ENCODE assay signal across 8 cellular contexts in the genomic region with DNA sequence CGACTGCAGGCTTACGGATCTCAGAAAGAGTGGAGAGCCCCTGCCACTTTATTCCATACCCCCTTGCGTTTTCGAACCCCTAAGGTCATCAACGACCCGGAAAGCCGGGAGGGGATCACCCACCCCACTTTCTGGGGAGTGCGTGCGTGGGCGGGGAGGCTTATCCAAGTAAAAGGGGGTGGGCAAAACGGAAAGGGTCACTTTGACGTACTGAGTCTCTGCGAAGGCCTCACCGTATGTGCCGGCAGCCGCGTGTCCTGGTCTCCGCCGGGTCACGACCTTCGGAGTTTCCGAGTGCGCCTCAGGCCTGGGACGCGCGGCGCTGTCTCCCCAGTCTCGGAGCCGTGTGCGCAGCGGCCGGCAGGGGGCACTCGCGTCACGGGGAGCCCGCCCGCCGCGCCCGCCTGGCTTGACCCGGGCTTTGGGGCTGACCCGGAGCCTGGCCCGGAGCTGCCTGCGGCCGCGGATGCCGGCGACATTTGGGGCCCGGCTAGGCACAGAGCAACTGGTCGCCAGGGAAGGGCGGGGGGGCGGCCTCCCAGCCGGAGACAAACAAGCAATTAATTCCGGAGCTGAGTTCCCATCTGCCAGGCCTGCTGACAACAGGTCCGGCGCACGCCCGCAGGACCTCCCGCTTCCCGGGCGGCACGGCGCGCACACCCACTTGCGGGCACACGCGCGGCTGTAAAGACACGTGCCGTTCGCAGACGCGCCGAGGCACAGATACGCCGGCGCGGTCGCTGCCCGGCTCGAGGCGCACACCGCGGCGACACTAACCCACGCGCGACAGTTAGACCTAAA. TPM values are rescaled to one million over a fixed set of nuclear protein-coding genes. Genes with fewer than 3 reads are reported as not detected.
A peak's percentile ranks its signal among the peaks of the same experiment; 100 is the strongest.
DNase-seq lines count a peak whose midpoint lies in the region; ATAC-seq and TF ChIP-seq lines count a peak whose summit lies in the region.

No MANE protein-coding gene starts in this region.

- 1 to 2% methylated on average over 45 to 46 of the region's 88 CpGs for WGBS in upper lobe of left lung, 2 donors

- TF ChIP-seq EP300 in upper lobe of left lung (IDR thresholded peaks at IDR 0.05), result no peak

- no peaks in the 10 kb centered on the region for H3K36me3 Mint-ChIP-seq in activated naive CD4-positive, alpha-beta T cell treated with anti-CD3 and anti-CD28 coated beads, Interleukin-2, amount 10 ng/mL, durations not matched to agents 7 days and 5 days
- H3K36me3 Mint-ChIP-seq in glutamatergic neuron (ENCODE audit: unreplicated experiment), result no peaks in the 10 kb centered on the region

- no peak for TF ChIP-seq POLR2A in upper lobe of left lung (IDR thresholded peaks at IDR 0.05)

- H3K9me3 ChIP-seq in upper lobe of left lung, result no peaks in the 10 kb centered on the region

- peaks cover 34 to 53% (median 44%) of the 10 kb centered on the region in 4 donors for H3K4me1 ChIP-seq in upper lobe of left lung

- peak overlapping the region; percentile 9; the same call in 1 of the 2 replicates for H3K27ac ChIP-seq in RWPE1
- H3K27ac ChIP-seq in upper lobe of left lung, result peak overlapping the region in 2 of 4 donors; percentile 61 to 64

- no peaks in the 10 kb centered on the region for H3K36me3 ChIP-seq in upper lobe of left lung

- H3K27ac Mint-ChIP-seq in activated naive CD4-positive, alpha-beta T cell treated with anti-CD3 and anti-CD28 coated beads, Interleukin-2, amount 10 ng/mL, durations not matched to agents 7 days and 5 days, result no peak overlapping the region
- H3K27ac Mint-ChIP-seq in glutamatergic neuron (ENCODE audit: unreplicated experiment), result no peak overlapping the region

- TF ChIP-seq CTCF in RWPE1 (conservative IDR thresholded peaks at IDR 0.05; ENCODE audit: low read depth) (peak; percentile 85), glutamatergic neuron (IDR thresholded peaks at IDR 0.05; ENCODE audit: partially characterized antibody, unreplicated experiment) (peak; percentile 99), upper lobe of left lung (IDR thresholded peaks at IDR 0.05) (peak; percentile 89 to 98 (median 95))

- ATAC-seq in upper lobe of left lung (ENCODE audit: low FRiP score in 2 of 2) (peak; percentile 69 to 85), GM21723 (IDR thresholded peaks at IDR 0.05; ENCODE audit: unreplicated experiment) (no peak)

- H3K27me3 ChIP-seq in upper lobe of left lung, result peaks cover 0 to 47% (median 23%) of the 10 kb centered on the region in 4 donors

- H3K27me3 Mint-ChIP-seq in activated naive CD4-positive, alpha-beta T cell treated with anti-CD3 and anti-CD28 coated beads, Interleukin-2, amount 10 ng/mL, durations not matched to agents 7 days and 5 days, result peaks cover 85% of the 10 kb centered on the region
- H3K27me3 Mint-ChIP-seq in glutamatergic neuron (ENCODE audit: unreplicated experiment), result peaks cover 4% of the 10 kb centered on the region

- CTCF ChIA-PET in RWPE1 (lab: Yijun Ruan, JAX), result interaction anchor here (0.6 to 1.4 kb wide), 12 partner anchors 43 to 437 kb away, joined by 3 to 29 read pairs (median 3); no protein-coding TSS in a partner anchor
- CTCF ChIA-PET in activated naive CD4-positive, alpha-beta T cell treated with anti-CD3 and anti-CD28 coated beads, Interleukin-2, amount 10 ng/mL, durations not matched to agents 7 days and 5 days (lab: Charles Lee), result interaction anchor here (0.7 to 1.3 kb wide), 3 partner anchors 14 to 427 kb away, joined by 3 to 9 read pairs (median 4); no protein-coding TSS in a partner anchor

- H3K4me3 ChIP-seq in upper lobe of left lung, result peak overlapping the region; percentile 19 to 71 (median 50)

- H3K4me3 Mint-ChIP-seq in activated naive CD4-positive, alpha-beta T cell treated with anti-CD3 and anti-CD28 coated beads, Interleukin-2, amount 10 ng/mL, durations not matched to agents 7 days and 5 days, result peak overlapping the region; percentile 23
- peak overlapping the region; percentile 70 for H3K4me3 Mint-ChIP-seq in glutamatergic neuron (ENCODE audit: unreplicated experiment)

- POLR2A ChIA-PET in RWPE1 (lab: Yijun Ruan, JAX; ENCODE audit: low non-redundant PET), result no interaction called here

- no peaks in the 10 kb centered on the region for H3K9me3 Mint-ChIP-seq in activated naive CD4-positive, alpha-beta T cell treated with anti-CD3 and anti-CD28 coated beads, Interleukin-2, amount 10 ng/mL, durations not matched to agents 7 days and 5 days
- H3K9me3 Mint-ChIP-seq in glutamatergic neuron (ENCODE audit: unreplicated experiment), result peaks cover 4% of the 10 kb centered on the region

- DNase-seq in C1 segment of cervical spinal cord (lab: John Stamatoyannopoulos, UW) (peak in 8 of 14 donors; percentile 4 to 59 (median 25)), HK-2 (ENCODE audit: unreplicated experiment) (peak; percentile 74), RWPE1 (ENCODE audit: low spot score) (peak; percentile 67), glutamatergic neuron (peak; percentile 91), pons (ENCODE audit: low spot score) (peak; percentile 19), upper lobe of left lung (peak; percentile 54 to 96)
- DNase-seq in activated naive CD4-positive, alpha-beta T cell treated with anti-CD3 and anti-CD28 coated beads, Interleukin-2, amount 10 ng/mL, durations not matched to agents 7 days and 5 days, result peak; percentile 62

- peaks cover 12% of the 10 kb centered on the region for H3K4me1 Mint-ChIP-seq in activated naive CD4-positive, alpha-beta T cell treated with anti-CD3 and anti-CD28 coated beads, Interleukin-2, amount 10 ng/mL, durations not matched to agents 7 days and 5 days
- H3K4me1 Mint-ChIP-seq in glutamatergic neuron (ENCODE audit: low read depth, unreplicated experiment), result peaks cover 2% of the 10 kb centered on the region

RNA-seq across cellular contexts. Expression of gene KIF26A, which starts 0.9 kb away (rescaled TPM):
- total RNA-seq in glutamatergic neuron (ENCODE audit: unreplicated experiment) (5.9 TPM), upper lobe of left lung (1 to 10 TPM; 1.8 to 7.3 (median 3.5) TPM)

RNA-seq across cellular contexts. Expression of gene ASPG, which starts 52.0 kb away (rescaled TPM):
- total RNA-seq in glutamatergic neuron (ENCODE audit: unreplicated experiment) (not detected), upper lobe of left lung (10 to 100 TPM in 3 of 6 donors, 1 to 10 TPM in 2, not detected in 1; 5.2 to 14.7 (median 12.5) TPM)

Comparison
In these comparisons a context has a peak if more than half of its experiments do, and no peak if none do; other contexts are left out.
1. DNase-seq: peak in every context shown above with its lines; median percentile 91 in glutamatergic neuron; 75 in upper lobe of left lung; 74 in HK-2; 67 in RWPE1; 62 in activated naive CD4-positive, alpha-beta T cell treated with anti-CD3 and anti-CD28 coated beads, Interleukin-2, amount 10 ng/mL, durations not matched to agents 7 days and 5 days; 25 in C1 segment of cervical spinal cord; 19 in pons.